Comparison of ENCODE assay signal across 8 cellular contexts in the genomic region with DNA sequence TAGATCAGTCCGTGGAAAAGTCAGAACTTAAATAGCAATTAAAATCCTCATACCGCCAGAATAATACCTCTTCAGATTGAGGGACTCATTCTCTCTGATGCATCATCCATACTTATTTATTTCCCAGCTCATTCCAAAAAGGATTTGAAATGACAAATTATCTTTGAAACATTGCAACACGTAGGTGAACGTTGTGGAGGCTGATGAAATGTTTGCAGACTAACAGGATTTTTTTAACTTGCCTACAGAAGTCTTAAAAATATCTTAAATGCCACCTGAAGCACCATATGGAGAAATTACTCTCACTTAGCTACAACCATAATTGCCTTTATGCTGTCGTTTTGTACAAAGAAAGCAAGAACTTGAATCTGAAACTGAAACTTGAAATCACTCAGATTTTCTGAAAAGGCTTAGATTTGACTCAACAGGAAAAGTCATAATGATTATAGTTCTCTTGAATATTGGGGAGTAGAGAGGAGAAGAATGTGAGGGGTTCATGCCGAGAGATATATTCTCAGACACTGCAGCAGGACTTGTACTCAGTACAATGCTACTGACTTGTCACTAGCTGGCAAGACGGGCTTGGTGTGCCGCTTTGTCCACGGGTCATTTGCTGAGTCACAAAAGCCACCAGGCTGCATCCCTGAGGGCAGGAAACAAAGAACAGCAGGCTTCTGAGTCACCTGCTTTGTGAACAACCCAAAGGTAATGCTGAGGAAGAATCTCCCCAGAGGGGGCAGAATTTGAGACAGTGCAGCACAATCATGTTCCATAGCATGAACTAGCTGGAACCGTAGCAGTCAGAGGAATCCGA.
A peak's percentile ranks its signal among the peaks of the same experiment; 100 is the strongest.
DNase-seq lines count a peak whose midpoint lies in the region; ATAC-seq lines count a peak whose summit lies in the region.

No MANE protein-coding gene starts in this region.

- H3K27ac Mint-ChIP-seq in stimulated activated naive B cell treated with anti-CD40 and anti-IgM and Interleukin-4, amounts not matched to agents 10 μg/mL and 1 μg/mL and 100 μg/mL, for 72 hours = peak overlapping the region; percentile 31

- no peaks in the 10 kb centered on the region for H3K36me3 Mint-ChIP-seq in stimulated activated naive B cell treated with anti-CD40 and anti-IgM and Interleukin-4, amounts not matched to agents 10 μg/mL and 1 μg/mL and 100 μg/mL, for 72 hours

- H3K27me3 Mint-ChIP-seq in stimulated activated naive B cell treated with anti-CD40 and anti-IgM and Interleukin-4, amounts not matched to agents 10 μg/mL and 1 μg/mL and 100 μg/mL, for 72 hours = peaks cover 16 to 28% of the 10 kb centered on the region in 2 donors

- H3K27ac ChIP-seq in muscle layer of colon (ENCODE audit: low read depth, low read length) = no peak overlapping the region

- H3K36me3 ChIP-seq in muscle layer of colon (ENCODE audit: insufficient read depth, low read length) = no peaks in the 10 kb centered on the region

- no peaks in the 10 kb centered on the region for H3K9me3 ChIP-seq in muscle layer of colon (ENCODE audit: low read length)

- H3K4me3 ChIP-seq in muscle layer of colon (ENCODE audit: low read depth in 1 of 2, low read length in 2 of 2) = peak overlapping the region in 1 of 2 donors; percentile 41

- no peaks in the 10 kb centered on the region for H3K9me3 Mint-ChIP-seq in stimulated activated naive B cell treated with anti-CD40 and anti-IgM and Interleukin-4, amounts not matched to agents 10 μg/mL and 1 μg/mL and 100 μg/mL, for 72 hours

- H3K4me3 Mint-ChIP-seq in stimulated activated naive B cell treated with anti-CD40 and anti-IgM and Interleukin-4, amounts not matched to agents 10 μg/mL and 1 μg/mL and 100 μg/mL, for 72 hours = peak overlapping the region; percentile 65

- no peaks in the 10 kb centered on the region for H3K27me3 ChIP-seq in muscle layer of colon (ENCODE audit: control insufficient read depth in 1 of 2, insufficient read depth in 2 of 2, low read length in 2 of 2)

- ATAC-seq in HG02642 (IDR thresholded peaks at IDR 0.05; ENCODE audit: poor library complexity, unreplicated experiment) = peak; percentile 83
- peak; percentile 90 to 95 for ATAC-seq in stimulated activated naive B cell treated with anti-CD40 and anti-IgM and Interleukin-4, amounts not matched to agents 10 μg/mL and 1 μg/mL and 100 μg/mL, for 72 hours (replicated peaks)

- DNase-seq in NCI-H146 (lab: John Stamatoyannopoulos, UW) = peak; percentile 15
- no peak for DNase-seq in NCI-H146 treated with DMSO at 0.1 percent for 48 hours (lab: John Stamatoyannopoulos, UW; ENCODE audit: unreplicated experiment)
- peak; percentile 49 for DNase-seq in NCI-H2029 (lab: John Stamatoyannopoulos, UW)
- DNase-seq in activated CD4-positive, alpha-beta T cell treated with anti-CD3 and anti-CD28 coated beads for 48 hours = peak; percentile 72
- peak; percentile 76 for DNase-seq in ecto neural progenitor cell (ENCODE audit: low spot score)
- peak; percentile 34 for DNase-seq in stimulated activated naive B cell treated with anti-CD40 and anti-IgM and Interleukin-4, amounts not matched to agents 10 μg/mL and 1 μg/mL and 100 μg/mL, for 72 hours

- no peaks in the 10 kb centered on the region for H3K4me1 ChIP-seq in muscle layer of colon (ENCODE audit: insufficient read depth, low read length)

- H3K4me1 Mint-ChIP-seq in stimulated activated naive B cell treated with anti-CD40 and anti-IgM and Interleukin-4, amounts not matched to agents 10 μg/mL and 1 μg/mL and 100 μg/mL, for 72 hours = peaks cover 8% of the 10 kb centered on the region in 2 donors

- peak overlapping the region; percentile 1 for H3K9ac ChIP-seq in muscle layer of colon (ENCODE audit: low read length)
